In the genomic region with DNA sequence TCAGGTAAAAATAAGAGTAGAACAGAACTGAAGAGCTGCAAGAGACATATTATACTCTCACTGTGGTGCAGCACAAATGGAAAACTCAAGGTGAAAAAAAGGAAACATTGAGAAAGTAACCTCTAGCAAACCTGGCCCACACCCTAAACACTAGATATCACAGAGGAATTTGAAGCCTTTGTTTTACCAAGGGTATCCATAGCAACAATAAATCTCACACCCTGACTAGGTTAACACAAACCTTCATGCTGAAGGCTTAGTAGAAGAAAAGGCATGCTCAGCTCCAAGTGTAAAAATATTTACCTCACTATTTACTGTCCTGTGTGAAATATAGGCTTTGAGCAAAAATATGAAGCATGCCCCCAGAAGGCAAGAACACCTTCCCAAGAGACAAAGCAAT, we compare ENCODE assay signal across 17 cellular contexts.
"Had no signal": no experiment of that assay in that cellular context is flagged by ENCODE, and none has a peak within 500 bp of the region (broad histone marks: within the 10 kb centered on the region; RNA-seq: fewer than 3 reads in every experiment).

No MANE protein-coding gene starts in this region.

- H3K9me3 Mint-ChIP-seq: natural killer cell had no signal

- H3K27me3 ChIP-seq: right atrium auricular region, sigmoid colon had no signal

- H3K4me3 ChIP-seq: heart right ventricle, lung, right atrium auricular region, sigmoid colon, skin epidermis had no signal

- H3K4me1 Mint-ChIP-seq: natural killer cell, neural crest cell had no signal

- H3K27ac ChIP-seq: heart right ventricle, right atrium auricular region, sigmoid colon, skin epidermis had no signal

- FAIRE-seq: urothelium cell line had no signal

- H3K36me3 ChIP-seq: heart right ventricle, right atrium auricular region, sigmoid colon had no signal

- H3K27ac Mint-ChIP-seq: natural killer cell had no signal

- H3K4me1 ChIP-seq: heart right ventricle, right atrium auricular region, sigmoid colon had no signal

- H3K36me3 Mint-ChIP-seq: natural killer cell had no signal

- H3K4me3 Mint-ChIP-seq: natural killer cell, neural crest cell had no signal

- DNase-seq: dermis blood vessel endothelial cell; erythroblast; foreskin melanocyte; heart right ventricle; islet precursor cell; left ventricle myocardium superior; mesendoderm; natural killer cell; posterior cingulate gyrus; sigmoid colon; stimulated activated CD4-positive, alpha-beta T cell treated with anti-CD3 and anti-CD28 coated beads, Interleukin-12 subunit alpha, Interleukin-12 subunit beta, amount 100 ng/mL, for 4 hours; stimulated activated naive CD4-positive, alpha-beta T cell had no signal

- H3K9me3 ChIP-seq: heart right ventricle, sigmoid colon had no signal

- ATAC-seq: heart right ventricle, left ventricle myocardium superior, natural killer cell had no signal
